In genomic region chr6:109472132-109472995, GRCh38 we compare ENCODE assay signal across 11 cellular contexts. TPM values are rescaled to one million over a fixed set of nuclear protein-coding genes. Genes with fewer than 3 reads are reported as not detected.
A peak's percentile ranks its signal among the peaks of the same experiment; 100 is the strongest.
DNase-seq lines count a peak whose midpoint lies in the region; ATAC-seq and TF ChIP-seq lines count a peak whose summit lies in the region.
"Had no signal": no experiment of that assay in that cellular context is flagged by ENCODE, and none has a peak within 500 bp of the region (broad histone marks: within the 10 kb centered on the region; RNA-seq: fewer than 3 reads in every experiment).

No MANE protein-coding gene starts in this region.

- BruUV-seq in OCI-LY7 (replicated peaks; lab: Mats Ljungman, UMichigan): no TSS peak

- TF ChIP-seq CTCF in OCI-LY7 (conservative IDR thresholded peaks at IDR 0.05; ENCODE audit: low read length): peak; percentile 35; the same call in 1 of the 2 replicates

- H3K4me1 ChIP-seq in OCI-LY7 (ENCODE audit: insufficient read depth, low read length, poor library complexity, severe bottlenecking): peaks cover 37% of the 10 kb centered on the region

- peak overlapping the region; percentile 12; the same call in 1 of the 2 replicates for H3K4me2 ChIP-seq in OCI-LY7 (ENCODE audit: low read length)

- POLR2A ChIA-PET in OCI-LY7 (lab: Charles Lee): interaction anchor here (0.9 to 1.7 kb wide), 2 partner anchors 10 to 13 kb away, joined by 3 to 5 read pairs; partner anchors contain the start of gene ZBTB24

- H2AFZ ChIP-seq in OCI-LY7 (ENCODE audit: low read length): no peak overlapping the region

- peaks cover 78% of the 10 kb centered on the region for H3K36me3 Mint-ChIP-seq in activated CD8-positive, alpha-beta memory T cell treated with anti-CD3 and anti-CD28 coated beads, Interleukin-2, amount 10 ng/mL, durations not matched to agents 7 days and 5 days
- peaks cover 61 to 90% of the 10 kb centered on the region in 2 donors for H3K36me3 Mint-ChIP-seq in stimulated activated naive B cell treated with anti-CD40 and anti-IgM and Interleukin-4, amounts not matched to agents 10 μg/mL and 1 μg/mL and 100 μg/mL, for 72 hours

- intact Hi-C loops in OCI-LY7 (cut with micrococcal nuclease; ENCODE audit: unreplicated experiment): no loop called here

- peaks cover 100% of the 10 kb centered on the region for H3K36me3 ChIP-seq in OCI-LY7 (ENCODE audit: insufficient read depth, low read length)

- CTCF ChIA-PET in activated CD8-positive, alpha-beta memory T cell treated with anti-CD3 and anti-CD28 coated beads, Interleukin-2, amount 10 ng/mL, durations not matched to agents 7 days and 5 days (lab: Charles Lee): interaction anchor here (0.9 to 2.1 kb wide), 3 partner anchors 9 to 16 kb away, joined by 3 to 7 read pairs (median 6); partner anchors contain the start of gene ZBTB24
- CTCF ChIA-PET in OCI-LY7 (lab: Charles Lee; ENCODE audit: unreplicated experiment): no interaction called here

- peaks cover 25% of the 10 kb centered on the region for H4K20me1 ChIP-seq in OCI-LY7 (ENCODE audit: insufficient read depth, low read length)

- H3K27me3 Mint-ChIP-seq in activated CD8-positive, alpha-beta memory T cell treated with anti-CD3 and anti-CD28 coated beads, Interleukin-2, amount 10 ng/mL, durations not matched to agents 7 days and 5 days: no peaks in the 10 kb centered on the region
- no peaks in the 10 kb centered on the region for H3K27me3 Mint-ChIP-seq in stimulated activated naive B cell treated with anti-CD40 and anti-IgM and Interleukin-4, amounts not matched to agents 10 μg/mL and 1 μg/mL and 100 μg/mL, for 72 hours

- ATAC-seq in activated CD8-positive, alpha-beta memory T cell treated with anti-CD3 and anti-CD28 coated beads, Interleukin-2, amount 10 ng/mL, durations not matched to agents 7 days and 5 days: peak; percentile 45
- peak; percentile 65 for ATAC-seq in HG02571 (IDR thresholded peaks at IDR 0.05; ENCODE audit: unreplicated experiment)
- peak; percentile 94 for ATAC-seq in stimulated activated naive B cell treated with anti-CD40 and anti-IgM and Interleukin-4, amounts not matched to agents 10 μg/mL and 1 μg/mL and 100 μg/mL, for 72 hours (replicated peaks)
- no peak for ATAC-seq in left lobe of liver

- H3K27ac Mint-ChIP-seq in activated CD8-positive, alpha-beta memory T cell treated with anti-CD3 and anti-CD28 coated beads, Interleukin-2, amount 10 ng/mL, durations not matched to agents 7 days and 5 days: peak overlapping the region; percentile 65
- peak overlapping the region; percentile 57 for H3K27ac Mint-ChIP-seq in stimulated activated naive B cell treated with anti-CD40 and anti-IgM and Interleukin-4, amounts not matched to agents 10 μg/mL and 1 μg/mL and 100 μg/mL, for 72 hours
- H3K27ac Mint-ChIP-seq: nephron had no signal

- no peaks in the 10 kb centered on the region for H3K9me2 ChIP-seq in OCI-LY7 (ENCODE audit: insufficient read depth, low read length)

- H3K9me3 Mint-ChIP-seq in activated CD8-positive, alpha-beta memory T cell treated with anti-CD3 and anti-CD28 coated beads, Interleukin-2, amount 10 ng/mL, durations not matched to agents 7 days and 5 days (ENCODE audit: low read depth): no peaks in the 10 kb centered on the region
- no peaks in the 10 kb centered on the region for H3K9me3 Mint-ChIP-seq in stimulated activated naive B cell treated with anti-CD40 and anti-IgM and Interleukin-4, amounts not matched to agents 10 μg/mL and 1 μg/mL and 100 μg/mL, for 72 hours
- H3K9me3 Mint-ChIP-seq: nephron had no signal

- H3K4me3 Mint-ChIP-seq in activated CD8-positive, alpha-beta memory T cell treated with anti-CD3 and anti-CD28 coated beads, Interleukin-2, amount 10 ng/mL, durations not matched to agents 7 days and 5 days: no peak overlapping the region
- peak overlapping the region; percentile 26 to 38 for H3K4me3 Mint-ChIP-seq in stimulated activated naive B cell treated with anti-CD40 and anti-IgM and Interleukin-4, amounts not matched to agents 10 μg/mL and 1 μg/mL and 100 μg/mL, for 72 hours
- H3K4me3 Mint-ChIP-seq: nephron had no signal

- no peaks in the 10 kb centered on the region for H3K9me3 ChIP-seq in OCI-LY7 (ENCODE audit: low read length)

- no peak for DNase-seq in activated CD8-positive, alpha-beta memory T cell treated with anti-CD3 and anti-CD28 coated beads, Interleukin-2, amount 10 ng/mL, durations not matched to agents 7 days and 5 days
- DNase-seq in activated CD8-positive, alpha-beta memory T cell treated with anti-CD3 and anti-CD28 coated beads, Interleukin-2, amount 50 U/mL, for 4 hours: no peak
- DNase-seq in OCI-LY7 (ENCODE audit: low spot score) (no peak), left lobe of liver (ENCODE audit: low spot score) (no peak), iPS-NIHi11 (ENCODE audit: low spot score) (no peak)
- peak; percentile 53 for DNase-seq in stimulated activated naive B cell treated with anti-CD40 and anti-IgM and Interleukin-4, amounts not matched to agents 10 μg/mL and 1 μg/mL and 100 μg/mL, for 72 hours
- no peak for DNase-seq in stimulated activated naive CD4-positive, alpha-beta T cell treated with Interleukin-2 at 50 U/mL for 16 hours (lab: John Stamatoyannopoulos, UW)
- DNase-seq: NCI-H446 had no signal

- peaks cover 42% of the 10 kb centered on the region for H3K79me2 ChIP-seq in OCI-LY7 (ENCODE audit: insufficient read depth, low read depth, low read length)

- no peak overlapping the region for H3K4me3 ChIP-seq in OCI-LY7 (ENCODE audit: low read depth, low read length, poor library complexity, severe bottlenecking)

- no peak overlapping the region for H3K27ac ChIP-seq in OCI-LY7 (ENCODE audit: low read depth, low read length, poor library complexity, severe bottlenecking)
- H3K27ac ChIP-seq: VCaP had no signal

- H3K4me1 Mint-ChIP-seq in activated CD8-positive, alpha-beta memory T cell treated with anti-CD3 and anti-CD28 coated beads, Interleukin-2, amount 10 ng/mL, durations not matched to agents 7 days and 5 days: peaks cover 66% of the 10 kb centered on the region
- H3K4me1 Mint-ChIP-seq in stimulated activated naive B cell treated with anti-CD40 and anti-IgM and Interleukin-4, amounts not matched to agents 10 μg/mL and 1 μg/mL and 100 μg/mL, for 72 hours: peaks cover 52 to 81% of the 10 kb centered on the region in 2 donors

RNA-seq across cellular contexts. Expression of gene ZBTB24, which starts 10.7 kb away (rescaled TPM):
- 10 to 100 TPM; 17.5 to 22.7 TPM for total RNA-seq in activated CD8-positive, alpha-beta memory T cell treated with anti-CD3 and anti-CD28 coated beads, Interleukin-2, amount 10 ng/mL, durations not matched to agents 7 days and 5 days
- 13.7 and 15.3 TPM in 2 replicates for total RNA-seq in OCI-LY7 (2014; rRNA removed; shearing (Covaris generic))
- 15.8 and 17.0 TPM in 2 replicates for total RNA-seq in OCI-LY7 (2022)
- 2.3 TPM for total RNA-seq in left lobe of liver

RNA-seq across cellular contexts. Expression of gene MICAL1, which starts 16.8 kb away (rescaled TPM):
- 10 to 100 TPM; 86.0 to 93.1 TPM for total RNA-seq in activated CD8-positive, alpha-beta memory T cell treated with anti-CD3 and anti-CD28 coated beads, Interleukin-2, amount 10 ng/mL, durations not matched to agents 7 days and 5 days
- total RNA-seq in OCI-LY7 (2014; rRNA removed; shearing (Covaris generic)): 69.2 and 79.5 TPM in 2 replicates
- total RNA-seq in OCI-LY7 (2022) (101 and 108 TPM in 2 replicates), left lobe of liver (2.4 TPM)

RNA-seq across cellular contexts. Expression of gene SMPD2, which starts 31.8 kb away (rescaled TPM):
- 10 to 100 TPM; 14.3 to 14.6 TPM for total RNA-seq in activated CD8-positive, alpha-beta memory T cell treated with anti-CD3 and anti-CD28 coated beads, Interleukin-2, amount 10 ng/mL, durations not matched to agents 7 days and 5 days
- total RNA-seq in OCI-LY7 (2014; rRNA removed; shearing (Covaris generic)): 18.4 and 24.4 TPM in 2 replicates
- total RNA-seq in OCI-LY7 (2022): 14.3 and 15.9 TPM in 2 replicates
- total RNA-seq in left lobe of liver: 4.7 TPM

RNA-seq across cellular contexts. Expression of gene PPIL6, which starts 31.9 kb away (rescaled TPM):
- under 1 TPM in 1 of 2 experiments, not detected in 1; 0.21 TPM for total RNA-seq in activated CD8-positive, alpha-beta memory T cell treated with anti-CD3 and anti-CD28 coated beads, Interleukin-2, amount 10 ng/mL, durations not matched to agents 7 days and 5 days
- 0.15 and 1.6 TPM in 2 replicates for total RNA-seq in OCI-LY7 (2014; rRNA removed; shearing (Covaris generic))
- total RNA-seq in OCI-LY7 (2022) (1.3 and 1.7 TPM in 2 replicates), left lobe of liver (0.30 TPM)

Comparison
In these comparisons a context has a peak if more than half of its experiments do, and no peak if none do; other contexts are left out.
1. RNA of gene MICAL1, which starts 16.8 kb away (total RNA-seq): 69.2 to 108 TPM in OCI-LY7 and 86.0 to 93.1 TPM in activated CD8-positive, alpha-beta memory T cell treated with anti-CD3 and anti-CD28 coated beads, Interleukin-2, amount 10 ng/mL, durations not matched to agents 7 days and 5 days; 2.4 TPM in left lobe of liver (single experiment); every median in the first group is over 10 times any median in the second.